Comparison of ENCODE assay signal across 13 cellular contexts in genomic region chr19:497861-498590, GRCh38. TPM values are rescaled to one million over a fixed set of nuclear protein-coding genes. Genes with fewer than 3 reads are reported as not detected.
A peak's percentile ranks its signal among the peaks of the same experiment; 100 is the strongest.
DNase-seq lines count a peak whose midpoint lies in the region; ATAC-seq and TF ChIP-seq lines count a peak whose summit lies in the region.
"Had no signal": no experiment of that assay in that cellular context is flagged by ENCODE, and none has a peak within 500 bp of the region (broad histone marks: within the 10 kb centered on the region; RNA-seq: fewer than 3 reads in every experiment).

No MANE protein-coding gene starts in this region.

- H3K4me3 ChIP-seq in iPS-15b (ENCODE audit: low read depth, low read length) (peak overlapping the region; percentile 60), prostate gland (peak overlapping the region; percentile 8 to 17)

- peaks cover 3% of the 10 kb centered on the region for H3K9me3 Mint-ChIP-seq in activated CD8-positive, alpha-beta memory T cell treated with anti-CD3 and anti-CD28 coated beads, Interleukin-2, amount 10 ng/mL, durations not matched to agents 7 days and 5 days (ENCODE audit: low read depth)

- TF ChIP-seq CTCF in prostate gland (IDR thresholded peaks at IDR 0.05), result no peak

- no peaks in the 10 kb centered on the region for H3K4me1 ChIP-seq in iPS-15b (ENCODE audit: control insufficient read depth, insufficient read depth, low read length)
- H3K4me1 ChIP-seq in prostate gland (replicated peaks), result no peaks in the 10 kb centered on the region

- H3K27me3 ChIP-seq in iPS-15b (ENCODE audit: control insufficient read depth, insufficient read depth, low read length), result peaks cover 23% of the 10 kb centered on the region
- H3K27me3 ChIP-seq in prostate gland (replicated peaks; ENCODE audit: insufficient read depth), result peaks cover 10% of the 10 kb centered on the region

- peaks cover 18% of the 10 kb centered on the region for H3K27me3 Mint-ChIP-seq in activated CD8-positive, alpha-beta memory T cell treated with anti-CD3 and anti-CD28 coated beads, Interleukin-2, amount 10 ng/mL, durations not matched to agents 7 days and 5 days

- TF ChIP-seq POLR2A in prostate gland (IDR thresholded peaks at IDR 0.05), result no peak

- no peak overlapping the region for H3K27ac ChIP-seq in prostate gland

- intact Hi-C loops in prostate gland (cut with DNase I), result no loop called here

- peak; percentile 46 for ATAC-seq in activated CD8-positive, alpha-beta memory T cell treated with anti-CD3 and anti-CD28 coated beads, Interleukin-2, amount 10 ng/mL, durations not matched to agents 7 days and 5 days
- ATAC-seq in SK-N-SH treated with all-trans-retinoic acid at 6 μM for 48 hours (peak; percentile 25), GM21825 (IDR thresholded peaks at IDR 0.05; ENCODE audit: unreplicated experiment) (no peak), HG03097 (IDR thresholded peaks at IDR 0.05; ENCODE audit: low FRiP score, unreplicated experiment) (no peak)

- H3K9ac ChIP-seq in iPS-15b (ENCODE audit: low read depth, low read length), result no peak overlapping the region

- DNase-seq in activated CD8-positive, alpha-beta memory T cell treated with anti-CD3 and anti-CD28 coated beads, Interleukin-2, amount 10 ng/mL, durations not matched to agents 7 days and 5 days, result no peak
- DNase-seq in activated CD8-positive, alpha-beta memory T cell treated with anti-CD3 and anti-CD28 coated beads for 24 hours, result no peak
- no peak for DNase-seq in prostate gland (ENCODE audit: low spot score)
- DNase-seq in Kasumi-1 (lab: John Stamatoyannopoulos, UW), result no peak
- DNase-seq: NCI-H1694 treated with DMSO at 0.1 percent for 48 hours, NCI-H748 treated with DMSO at 0.1 percent for 48 hours, trophoblast cell had no signal

- no peak overlapping the region for H3K27ac Mint-ChIP-seq in activated CD8-positive, alpha-beta memory T cell treated with anti-CD3 and anti-CD28 coated beads, Interleukin-2, amount 10 ng/mL, durations not matched to agents 7 days and 5 days
- H3K27ac Mint-ChIP-seq: IgD-negative memory B cell, mesothelial cell of epicardium had no signal

- H3K36me3 ChIP-seq in iPS-15b (ENCODE audit: control insufficient read depth, insufficient read depth, low read length), result no peaks in the 10 kb centered on the region
- H3K36me3 ChIP-seq in prostate gland, result no peaks in the 10 kb centered on the region

- peaks cover 3% of the 10 kb centered on the region for H3K36me3 Mint-ChIP-seq in activated CD8-positive, alpha-beta memory T cell treated with anti-CD3 and anti-CD28 coated beads, Interleukin-2, amount 10 ng/mL, durations not matched to agents 7 days and 5 days
- H3K36me3 Mint-ChIP-seq: IgD-negative memory B cell, mesothelial cell of epicardium had no signal

- CTCF ChIA-PET in activated CD8-positive, alpha-beta memory T cell treated with anti-CD3 and anti-CD28 coated beads, Interleukin-2, amount 10 ng/mL, durations not matched to agents 7 days and 5 days (lab: Charles Lee), result interaction anchor here (1.4 to 1.8 kb wide), 2 partner anchors 9 to 13 kb away, joined by 4 to 9 read pairs; no protein-coding TSS in a partner anchor

- H3K9me3 ChIP-seq in iPS-15b (ENCODE audit: control insufficient read depth, insufficient read depth, low read length) (no peaks in the 10 kb centered on the region), prostate gland (no peaks in the 10 kb centered on the region)

- H3K4me3 Mint-ChIP-seq in activated CD8-positive, alpha-beta memory T cell treated with anti-CD3 and anti-CD28 coated beads, Interleukin-2, amount 10 ng/mL, durations not matched to agents 7 days and 5 days, result no peak overlapping the region
- H3K4me3 Mint-ChIP-seq: mesothelial cell of epicardium had no signal

- peaks cover 7% of the 10 kb centered on the region for H3K4me1 Mint-ChIP-seq in activated CD8-positive, alpha-beta memory T cell treated with anti-CD3 and anti-CD28 coated beads, Interleukin-2, amount 10 ng/mL, durations not matched to agents 7 days and 5 days

- WGBS in prostate gland, result 13% methylated on average over 30 of the region's 55 CpGs

TF ChIP-seq in SK-N-SH treated with all-trans-retinoic acid at 6 μM for 48 hours, 23 proteins besides CTCF, POLR2A, EP300 and RAD21:
- no peak for TF ChIP-seq TCF4 (CRISPR knock-in tag; IDR thresholded peaks at IDR 0.05; ENCODE audit: borderline replicate concordance)
- TF ChIP-seq TOX (CRISPR knock-in tag; IDR thresholded peaks at IDR 0.05; ENCODE audit: borderline replicate concordance), result no peak
- no peak for TF ChIP-seq CSRNP3 (CRISPR knock-in tag; IDR thresholded peaks at IDR 0.05)
- no peak for TF ChIP-seq CSDC2 (CRISPR knock-in tag; IDR thresholded peaks at IDR 0.05)
- no peak for TF ChIP-seq TSHZ2 (CRISPR knock-in tag; IDR thresholded peaks at IDR 0.05)

RNA-seq across cellular contexts. Expression of gene MADCAM1, which starts 1.7 kb away (rescaled TPM):
- under 1 TPM; 0.16 to 0.44 TPM for total RNA-seq in activated CD8-positive, alpha-beta memory T cell treated with anti-CD3 and anti-CD28 coated beads, Interleukin-2, amount 10 ng/mL, durations not matched to agents 7 days and 5 days
- under 1 TPM; 0.80 to 0.91 TPM for total RNA-seq in prostate gland

RNA-seq across cellular contexts. Expression of gene TPGS1, which starts 9.3 kb away (rescaled TPM):
- total RNA-seq in activated CD8-positive, alpha-beta memory T cell treated with anti-CD3 and anti-CD28 coated beads, Interleukin-2, amount 10 ng/mL, durations not matched to agents 7 days and 5 days, result 10 to 100 TPM; 19.4 to 21.6 TPM
- total RNA-seq in prostate gland, result 10 to 100 TPM; 90.0 to 94.9 TPM

RNA-seq across cellular contexts. Expression of gene CDC34, which starts 33.5 kb away (rescaled TPM):
- total RNA-seq in activated CD8-positive, alpha-beta memory T cell treated with anti-CD3 and anti-CD28 coated beads, Interleukin-2, amount 10 ng/mL, durations not matched to agents 7 days and 5 days, result 10 to 100 TPM; 58.3 to 58.9 TPM
- total RNA-seq in prostate gland, result 100 to 1,000 TPM in 1 of 2 donors, 10 to 100 TPM in 1; 93.4 to 159 TPM

RNA-seq across cellular contexts. Expression of gene SHC2, which starts 37.2 kb away (rescaled TPM):
- total RNA-seq in activated CD8-positive, alpha-beta memory T cell treated with anti-CD3 and anti-CD28 coated beads, Interleukin-2, amount 10 ng/mL, durations not matched to agents 7 days and 5 days, result not detected
- 10 to 100 TPM; 52.2 to 83.4 TPM for total RNA-seq in prostate gland

RNA-seq across cellular contexts. Expression of gene GZMM, which starts 45.8 kb away (rescaled TPM):
- 10 to 100 TPM; 46.9 to 76.3 TPM for total RNA-seq in activated CD8-positive, alpha-beta memory T cell treated with anti-CD3 and anti-CD28 coated beads, Interleukin-2, amount 10 ng/mL, durations not matched to agents 7 days and 5 days
- total RNA-seq in prostate gland, result under 1 TPM in 1 of 2 donors, not detected in 1; 0.68 TPM

Comparison
In these comparisons a context has a peak if more than half of its experiments do, and no peak if none do; other contexts are left out.
1. ATAC-seq: peak in activated CD8-positive, alpha-beta memory T cell treated with anti-CD3 and anti-CD28 coated beads, Interleukin-2, amount 10 ng/mL, durations not matched to agents 7 days and 5 days (single experiment) and SK-N-SH treated with all-trans-retinoic acid at 6 μM for 48 hours (single experiment); none in GM21825 (single experiment) and HG03097 (single experiment).
2. RNA of gene TPGS1, which starts 9.3 kb away (total RNA-seq): 90.0 to 94.9 TPM in prostate gland; 19.4 to 21.6 TPM in activated CD8-positive, alpha-beta memory T cell treated with anti-CD3 and anti-CD28 coated beads, Interleukin-2, amount 10 ng/mL, durations not matched to agents 7 days and 5 days; every median in the first group is over 4 times any median in the second.